9 cellular contexts compared by ENCODE assay signal in genomic region chr6:126657556-126658129, GRCh38.
A peak's percentile ranks its signal among the peaks of the same experiment; 100 is the strongest.
DNase-seq lines count a peak whose midpoint lies in the region; ATAC-seq and TF ChIP-seq lines count a peak whose summit lies in the region.
"Had no signal": no experiment of that assay in that cellular context is flagged by ENCODE, and none has a peak within 500 bp of the region (broad histone marks: within the 10 kb centered on the region; RNA-seq: fewer than 3 reads in every experiment).

No MANE protein-coding gene starts in this region.

- DNase-seq in DMS53 treated with DMSO at 0.1 percent for 48 hours (lab: John Stamatoyannopoulos, UW; ENCODE audit: unreplicated experiment): peak; percentile 46
- peak; percentile 12 for DNase-seq in KBM-7
- DNase-seq in adrenal gland: peak in 3 of 7 donors; percentile 4 to 15 (median 13)
- DNase-seq in right lobe of liver: no peak
- no peak for DNase-seq in cerebellar nuclear complex (lab: John Stamatoyannopoulos, UW)
- no peak for DNase-seq in CD14-positive monocyte (ENCODE audit: low spot score)
- DNase-seq in stimulated activated CD4-positive, alpha-beta T cell treated with anti-CD3 and anti-CD28 coated beads, Interleukin-1b, Interleukin-23, amount 100 ng/mL, for 48 hours: no peak

- H3K27me3 Mint-ChIP-seq in CD14-positive monocyte (ENCODE audit: low read depth in 3 of 3): peaks cover 0 to 1% (median 0%) of the 10 kb centered on the region in 3 donors

- peak; percentile 74 to 83 (median 75) for ATAC-seq in right lobe of liver
- ATAC-seq in HG03520 (IDR thresholded peaks at IDR 0.05; ENCODE audit: unreplicated experiment): no peak

- H3K36me3 Mint-ChIP-seq in CD14-positive monocyte: no peaks in the 10 kb centered on the region

- H3K36me3 ChIP-seq in adrenal gland (replicated peaks in 1 of 2) (no peaks in the 10 kb centered on the region), right lobe of liver (no peaks in the 10 kb centered on the region)

- WGBS in adrenal gland, 4 donors: 26 to 34% (median 29%) methylated on average over 3 of the region's 3 CpGs
- 13% methylated on average over 3 of the region's 3 CpGs for WGBS in right lobe of liver (ENCODE audit: insufficient coverage, low coverage, low lambda C conversion rate, missing lambda C conversion rate)

- H3K4me3 ChIP-seq in adrenal gland (no peak overlapping the region), right lobe of liver (no peak overlapping the region)

- peak; percentile 14 to 52 (median 37) for TF ChIP-seq CTCF in adrenal gland (IDR thresholded peaks at IDR 0.05)
- peak; percentile 59 to 69 (median 64) for TF ChIP-seq CTCF in right lobe of liver (IDR thresholded peaks at IDR 0.05)
- no peak for TF ChIP-seq CTCF in CD14-positive monocyte (IDR thresholded peaks at IDR 0.05)

- no peaks in the 10 kb centered on the region for H3K4me1 Mint-ChIP-seq in CD14-positive monocyte

- H3K9me3 ChIP-seq in adrenal gland (replicated peaks in 1 of 3) (no peaks in the 10 kb centered on the region), right lobe of liver (no peaks in the 10 kb centered on the region)

- in situ Hi-C loops in KBM-7 (cut with MboI; ENCODE audit: low pct_unique_long_range_greater_than_20kb, low sequenced_read_pairs): no loop called here

- intact Hi-C loops in adrenal gland (cut with DNase I): loop anchor here in 1 of 2 donors (10.0 kb wide), 1 partner anchor 293 kb away; no protein-coding TSS in a partner anchor
- intact Hi-C loops in right lobe of liver (cut with DNase I): no loop called here
- intact Hi-C loops in CD14-positive monocyte (cut with micrococcal nuclease): no loop called here

- TF ChIP-seq POLR2A in adrenal gland (IDR thresholded peaks at IDR 0.05): no peak
- no peak for TF ChIP-seq POLR2A in right lobe of liver (IDR thresholded peaks at IDR 0.05)

- H3K4me1 ChIP-seq in adrenal gland (replicated peaks in 1 of 2): no peaks in the 10 kb centered on the region
- H3K4me1 ChIP-seq in right lobe of liver: peaks cover 0 to 3% (median 0%) of the 10 kb centered on the region in 4 donors

- no peak overlapping the region for H3K27ac Mint-ChIP-seq in CD14-positive monocyte

- H3K4me3 Mint-ChIP-seq in CD14-positive monocyte: no peak overlapping the region

- H3K27me3 ChIP-seq in adrenal gland: no peaks in the 10 kb centered on the region
- H3K27me3 ChIP-seq in right lobe of liver: no peaks in the 10 kb centered on the region

- H3K27ac ChIP-seq in adrenal gland: no peak overlapping the region
- H3K27ac ChIP-seq in right lobe of liver: no peak overlapping the region
- H3K27ac ChIP-seq: KMS-11 had no signal

- H3K9me3 Mint-ChIP-seq in CD14-positive monocyte: peaks cover 0 to 12% (median 5%) of the 10 kb centered on the region in 7 donors

Comparison
In these comparisons a context has a peak if more than half of its experiments do, and no peak if none do; other contexts are left out.
1. DNase-seq: peak in DMS53 treated with DMSO at 0.1 percent for 48 hours (single experiment) and KBM-7 (single experiment); none in right lobe of liver (0 of 3), cerebellar nuclear complex (0 of 2), CD14-positive monocyte (single experiment) and stimulated activated CD4-positive, alpha-beta T cell treated with anti-CD3 and anti-CD28 coated beads, Interleukin-1b, Interleukin-23, amount 100 ng/mL, for 48 hours (single experiment).